ENCODE assay signal across 1 cellular context in the genomic region with DNA sequence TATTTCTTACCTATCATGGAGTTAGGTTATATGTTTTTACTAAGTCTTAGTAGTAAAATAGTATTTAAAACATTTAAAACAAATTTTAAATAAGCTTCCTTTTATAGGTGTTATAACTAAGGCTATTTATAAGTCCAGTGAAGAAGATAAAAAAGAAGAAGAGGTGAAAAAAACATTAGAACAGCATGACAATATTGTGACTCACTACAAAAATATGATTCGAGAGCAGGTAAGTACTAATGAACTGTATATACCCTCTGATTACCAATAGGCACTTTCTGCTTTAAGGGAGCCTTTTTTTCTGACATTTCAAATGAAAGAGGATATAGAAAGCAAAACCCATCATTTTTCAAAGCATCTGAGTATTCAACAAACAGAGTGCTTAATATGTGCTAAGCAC.
TF ChIP-seq lines count a peak whose summit lies in the region.

No MANE protein-coding gene starts in this region.

TF ChIP-seq in endothelial cell of umbilical vein, 7 proteins besides CTCF, POLR2A, EP300 and RAD21:
- peak; percentile 34 for TF ChIP-seq JUN (IDR thresholded peaks at IDR 0.05; ENCODE audit: borderline replicate concordance, insufficient read depth, insufficient read length, low read depth)
- TF ChIP-seq, protein P1, sequence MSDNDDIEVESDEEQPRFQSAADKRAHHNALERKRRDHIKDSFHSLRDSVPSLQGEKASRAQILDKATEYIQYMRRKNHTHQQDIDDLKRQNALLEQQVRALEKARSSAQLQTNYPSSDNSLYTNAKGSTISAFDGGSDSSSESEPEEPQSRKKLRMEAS (IDR thresholded peaks at IDR 0.05; ENCODE audit: insufficient read depth, insufficient read length): no peak
- TF ChIP-seq POLR2AphosphoS5 (IDR thresholded peaks at IDR 0.05; ENCODE audit: insufficient read depth, low read depth, low read length): no peak
- TF ChIP-seq EZH2 (IDR thresholded peaks at IDR 0.05; ENCODE audit: borderline replicate concordance, low read depth, low read length, severe bottlenecking): no peak
- TF ChIP-seq MYC (IDR thresholded peaks at IDR 0.05; ENCODE audit: low read depth, low read length): no peak
- TF ChIP-seq GATA2 (IDR thresholded peaks at IDR 0.05; ENCODE audit: insufficient read depth, insufficient read length, low read depth, low read length): no peak
- TF ChIP-seq FOS (IDR thresholded peaks at IDR 0.05; ENCODE audit: borderline replicate concordance, insufficient read depth, low read length): peak; percentile 50
